ENCODE assay signal across 1 cellular context in genomic region chr13:99113351-99113750, GRCh38.
TF ChIP-seq lines count a peak whose summit lies in the region.

No MANE protein-coding gene starts in this region.

TF ChIP-seq in GM23338, 12 proteins besides CTCF, POLR2A, EP300 and RAD21 (continued from another document):
- TF ChIP-seq ZNF462 (CRISPR knock-in tag; IDR thresholded peaks at IDR 0.05) (no peak), EZH2phosphoT487 (IDR thresholded peaks at IDR 0.05; ENCODE audit: unreplicated experiment) (no peak)
